8 cellular contexts compared by ENCODE assay signal in the genomic region with DNA sequence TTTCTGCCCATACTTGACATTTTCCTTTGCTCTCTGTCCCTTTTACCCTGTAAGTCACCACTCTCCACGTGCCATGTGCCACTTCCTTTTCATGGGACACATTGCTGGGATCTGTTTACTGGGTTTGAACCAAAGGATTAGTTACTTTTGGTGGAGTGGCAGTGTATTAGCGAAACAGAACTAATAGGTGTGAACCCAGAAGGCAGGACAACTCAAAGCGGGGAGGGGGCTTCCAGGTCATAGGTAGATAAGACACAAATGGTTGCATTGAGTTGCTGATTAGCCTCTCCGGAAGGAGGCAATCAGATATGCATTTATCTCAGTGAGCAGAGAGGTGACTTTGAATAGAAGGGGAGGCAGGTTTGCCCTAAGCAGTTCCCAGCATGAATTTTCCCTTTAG. TPM values are rescaled to one million over a fixed set of nuclear protein-coding genes. Genes with fewer than 3 reads are reported as not detected.
DNase-seq lines count a peak whose midpoint lies in the region; ATAC-seq and TF ChIP-seq lines count a peak whose summit lies in the region.

No MANE protein-coding gene starts in this region.

- no peaks in the 10 kb centered on the region for H3K9me3 Mint-ChIP-seq in nephron

- no peak for TF ChIP-seq CTCF in colonic mucosa (IDR thresholded peaks at IDR 0.05)
- TF ChIP-seq CTCF in nephron (IDR thresholded peaks at IDR 0.05; ENCODE audit: unreplicated experiment in 3 of 3), result no peak

- H3K36me3 ChIP-seq in BLaER1 treated with 17β-estradiol and CSF1 and Interleukin-3, amounts not matched to agents 10 nM and 100 nM, result peaks cover 21 to 30% (median 29%) of the 10 kb centered on the region in 11 experiments
- no peaks in the 10 kb centered on the region for H3K36me3 ChIP-seq in colonic mucosa

- peak; percentile 63 to 67 for DNase-seq in NCI-H524 (lab: John Stamatoyannopoulos, UW)
- no peak for DNase-seq in colonic mucosa
- no peak for DNase-seq in DMS153 treated with DMSO at 0.1 percent for 48 hours (lab: John Stamatoyannopoulos, UW; ENCODE audit: unreplicated experiment)
- no peak for DNase-seq in posterior cingulate gyrus

- peaks cover 19% of the 10 kb centered on the region for H3K36me3 Mint-ChIP-seq in nephron (ENCODE audit: low read depth)

- H3K4me1 ChIP-seq in BLaER1 treated with 17β-estradiol and CSF1 and Interleukin-3, amounts not matched to agents 10 nM and 100 nM, result peaks cover 15 to 25% (median 20%) of the 10 kb centered on the region in 10 experiments
- peaks cover 4% of the 10 kb centered on the region for H3K4me1 ChIP-seq in colonic mucosa

- peak overlapping the region; percentile 74 to 91 (median 84); a peak in 19 of 20 replicates for H3K4me3 ChIP-seq in BLaER1 treated with 17β-estradiol and CSF1 and Interleukin-3, amounts not matched to agents 10 nM and 100 nM
- peak overlapping the region; percentile 74 for H3K4me3 ChIP-seq in colonic mucosa

- H3K27ac Mint-ChIP-seq in nephron, result peak overlapping the region; percentile 89 to 98 (median 95)

- no peaks in the 10 kb centered on the region for H3K27me3 ChIP-seq in BLaER1 treated with 17β-estradiol and CSF1 and Interleukin-3, amounts not matched to agents 10 nM and 100 nM
- H3K27me3 ChIP-seq in colonic mucosa, result no peaks in the 10 kb centered on the region

- peak overlapping the region in 10 of 11 experiments; percentile 91 to 96 (median 94); a peak in 12 of 22 replicates for H3K9ac ChIP-seq in BLaER1 treated with 17β-estradiol and CSF1 and Interleukin-3, amounts not matched to agents 10 nM and 100 nM
- peak overlapping the region in 1 of 2 donors; percentile 82 for H3K9ac ChIP-seq in colonic mucosa (ENCODE audit: low read depth in 2 of 2, low read length in 2 of 2)

- H3K27ac ChIP-seq in BLaER1 treated with 17β-estradiol and CSF1 and Interleukin-3, amounts not matched to agents 10 nM and 100 nM, result peak overlapping the region in 5 of 11 experiments; percentile 91 to 96 (median 92); a peak in 6 of 22 replicates
- H3K27ac ChIP-seq in colonic mucosa, result no peak overlapping the region

- ATAC-seq in esophagus mucosa (no peak), HG02798 (IDR thresholded peaks at IDR 0.05; ENCODE audit: poor library complexity, unreplicated experiment) (no peak)

- H3K27me3 Mint-ChIP-seq in nephron (ENCODE audit: low read depth), result no peaks in the 10 kb centered on the region

- peaks cover 15% of the 10 kb centered on the region for H3K4me1 Mint-ChIP-seq in nephron

- intact Hi-C loops in colonic mucosa (cut with DNase I) (no loop called here), posterior cingulate gyrus (cut with DNase I) (no loop called here)

- peaks cover 5 to 21% (median 19%) of the 10 kb centered on the region in 11 experiments; a peak in 20 of 22 replicates for H3K9me3 ChIP-seq in BLaER1 treated with 17β-estradiol and CSF1 and Interleukin-3, amounts not matched to agents 10 nM and 100 nM (replicated peaks in 1 of 11)
- H3K9me3 ChIP-seq in colonic mucosa, result no peaks in the 10 kb centered on the region

- H4K20me1 ChIP-seq in BLaER1 treated with 17β-estradiol and CSF1 and Interleukin-3, amounts not matched to agents 10 nM and 100 nM, result peaks cover 0 to 37% (median 4%) of the 10 kb centered on the region in 11 experiments; a peak in 7 of 22 replicates

- H3K4me2 ChIP-seq in BLaER1 treated with 17β-estradiol and CSF1 and Interleukin-3, amounts not matched to agents 10 nM and 100 nM, result peak overlapping the region; percentile 74 to 95 (median 86)

- peak overlapping the region; percentile 91 to 98 (median 97) for H3K4me3 Mint-ChIP-seq in nephron

RNA-seq across cellular contexts. Expression of a gene that starts 0.9 kb away (rescaled TPM):
- total RNA-seq in colonic mucosa (1 to 10 TPM; 7.4 to 8.5 TPM), esophagus mucosa (4.9 TPM)

RNA-seq across cellular contexts. Expression of a gene that starts 12.0 kb away (rescaled TPM):
- total RNA-seq in colonic mucosa (not detected), esophagus mucosa (not detected)

Comparison
In these comparisons a context has a peak if more than half of its experiments do, and no peak if none do; other contexts are left out.
1. DNase-seq: peak in NCI-H524 (2 of 2); none in colonic mucosa (single experiment), DMS153 treated with DMSO at 0.1 percent for 48 hours (single experiment) and posterior cingulate gyrus (0 of 10).